9 cellular contexts compared by ENCODE assay signal in genomic region chr18:57437782-57438668, GRCh38. TPM values are rescaled to one million over a fixed set of nuclear protein-coding genes. Genes with fewer than 3 reads are reported as not detected.
DNase-seq lines count a peak whose midpoint lies in the region; ATAC-seq, FAIRE-seq and TF ChIP-seq lines count a peak whose summit lies in the region.
"Had no signal": no experiment of that assay in that cellular context is flagged by ENCODE, and none has a peak within 500 bp of the region (broad histone marks: within the 10 kb centered on the region; RNA-seq: fewer than 3 reads in every experiment).

No MANE protein-coding gene starts in this region.

- BruUV-seq in PC-9 (replicated peaks; lab: Mats Ljungman, UMichigan) (no TSS peak), GM12878 (replicated peaks; lab: Mats Ljungman, UMichigan) (no TSS peak)

- DNase-seq in A549 (ENCODE audit: low read depth in 1 of 2, low spot score in 1 of 2) (peak; percentile 49 to 82), GM13976 (ENCODE audit: low spot score) (peak; percentile 81), PC-9 (peak; percentile 60 to 72), GM12878 (ENCODE audit: low read depth, low spot score) (no peak), kidney (peak; percentile 75), T1000 (lab: John Stamatoyannopoulos, UW) (no peak)
- DNase-seq in stimulated activated CD4-positive, alpha-beta T cell treated with anti-CD3 and anti-CD28 coated beads, Interleukin-4, amount 100 ng/mL, for 1 hour: peak; percentile 59

- POLR2A ChIA-PET in A549 (lab: Yijun Ruan, JAX): no interaction called here
- POLR2A ChIA-PET in PC-9 (lab: Charles Lee; ENCODE audit: unreplicated experiment): no interaction called here
- POLR2A ChIA-PET in GM12878 (lab: Charles Lee): no interaction called here

- H3K9me3 ChIP-seq in A549 (no peaks in the 10 kb centered on the region), PC-9 (ENCODE audit: insufficient read depth, low read depth) (no peaks in the 10 kb centered on the region), GM12878 (replicated peaks; ENCODE audit: control insufficient read depth, insufficient read depth, low read length) (peaks cover 42% of the 10 kb centered on the region), kidney (ENCODE audit: control insufficient read depth in 1 of 2, low read length in 2 of 2) (no peaks in the 10 kb centered on the region)
- H3K9me3 ChIP-seq: neutrophil had no signal

- peak overlapping the region in 1 of 2 experiments; percentile 81; a peak in 4 of 6 replicates for H3K27ac ChIP-seq in A549
- H3K27ac ChIP-seq in PC-9: no peak overlapping the region
- no peak overlapping the region for H3K27ac ChIP-seq in GM12878 (ENCODE audit: control insufficient read depth, insufficient read depth)
- no peak overlapping the region for H3K27ac ChIP-seq in kidney (ENCODE audit: low read depth in 2 of 2, low read length in 2 of 2)
- H3K27ac ChIP-seq: neutrophil had no signal

- H3K4me3 ChIP-seq in A549 (peak overlapping the region; percentile 61), PC-9 (peak overlapping the region; percentile 69), GM12878 (no peak overlapping the region), kidney (ENCODE audit: low read length in 2 of 2) (no peak overlapping the region)

- peaks cover 4% of the 10 kb centered on the region; the same call in 1 of the 2 replicates for H3F3A ChIP-seq in PC-9 (ENCODE audit: insufficient read depth, low read depth)

- H3K9ac ChIP-seq in GM12878 (ENCODE audit: control insufficient read depth, insufficient read depth, low read length) (no peak overlapping the region), kidney (ENCODE audit: low read length in 2 of 2) (no peak overlapping the region)

- WGBS in A549 (ENCODE audit: missing lambda C conversion rate): 3% methylated on average over 38 of the region's 71 CpGs
- WGBS in GM12878 (ENCODE audit: insufficient coverage, insufficient replicate concordance, low lambda C conversion rate, missing lambda C conversion rate): 34% methylated on average over 71 of the region's 71 CpGs

- FAIRE-seq in A549 (lab: Jason Lieb, UNC) (no peak), GM12878 (lab: Jason Lieb, UNC) (no peak), kidney (lab: Jason Lieb, UNC) (no peak)

- RAD21 ChIA-PET in GM12878 (lab: Charles Lee; ENCODE audit: unreplicated experiment): no interaction called here

- H3K4me2 ChIP-seq in A549: peak overlapping the region; percentile 99
- H3K4me2 ChIP-seq in PC-9: peak overlapping the region; percentile 83
- H3K4me2 ChIP-seq in GM12878 (ENCODE audit: control insufficient read depth, insufficient read depth): no peak overlapping the region

- no peak for TF ChIP-seq EP300 in A549 (IDR thresholded peaks at IDR 0.05)
- TF ChIP-seq EP300 in Ishikawa (IDR thresholded peaks at IDR 0.05; ENCODE audit: borderline replicate concordance): no peak; the same call in 1 of the 2 replicates
- no peak for TF ChIP-seq EP300 in GM12878 (IDR thresholded peaks at IDR 0.05; ENCODE audit: borderline replicate concordance in 1 of 2, control insufficient read depth in 1 of 2, low read depth in 2 of 2, low read length in 2 of 2)

- H3K9me2 ChIP-seq in PC-9 (ENCODE audit: insufficient read depth): no peaks in the 10 kb centered on the region

- TF ChIP-seq CTCF in A549 (IDR thresholded peaks at IDR 0.05) (peak; percentile 50), GM13976 (IDR thresholded peaks at IDR 0.05; ENCODE audit: borderline replicate concordance, control extremely low read depth, extremely low read depth, insufficient read depth, missing control alignments) (peak; percentile 18), PC-9 (conservative IDR thresholded peaks at IDR 0.05) (peak; percentile 81), GM12878 (IDR thresholded peaks at IDR 0.05 in 2 of 3, conservative IDR thresholded peaks at IDR 0.05 in 1 of 3; ENCODE audit: control insufficient read depth in 2 of 3, extremely low read depth in 1 of 3, insufficient read depth in 1 of 3, low read depth in 3 of 3, low read length in 3 of 3) (peak; percentile 27 to 51 (median 27); a peak in 3 of 6 replicates), kidney (IDR thresholded peaks at IDR 0.05; ENCODE audit: borderline replicate concordance, extremely low read depth, insufficient read depth) (peak; percentile 33)

- H3K36me3 ChIP-seq in PC-9 (ENCODE audit: low read depth) (no peaks in the 10 kb centered on the region; the same call in 1 of the 2 replicates), GM12878 (ENCODE audit: control insufficient read depth in 2 of 2, insufficient read depth in 2 of 2, low read length in 1 of 2) (no peaks in the 10 kb centered on the region), kidney (ENCODE audit: control insufficient read depth in 1 of 2, insufficient read depth in 2 of 2, low read length in 2 of 2) (no peaks in the 10 kb centered on the region)
- H3K36me3 ChIP-seq: neutrophil had no signal

- SMC1A ChIA-PET in GM12878 (lab: Charles Lee; ENCODE audit: uncharacterized antibody, unreplicated experiment): no interaction called here

- ATAC-seq in A549: peak; percentile 81 to 90
- ATAC-seq in GM12878: peak; percentile 59

- H3K79me2 ChIP-seq in PC-9 (ENCODE audit: low read depth) (peaks cover 35% of the 10 kb centered on the region), GM12878 (ENCODE audit: control insufficient read depth, insufficient read depth, low read length) (no peaks in the 10 kb centered on the region)

- H4K20me1 ChIP-seq in PC-9 (ENCODE audit: insufficient read depth): no peaks in the 10 kb centered on the region
- no peaks in the 10 kb centered on the region for H4K20me1 ChIP-seq in GM12878 (ENCODE audit: control insufficient read depth, insufficient read depth)

- peak; percentile 54 to 61; a peak in 4 of 5 replicates for TF ChIP-seq RAD21 in A549 (conservative IDR thresholded peaks at IDR 0.05 in 1 of 2, IDR thresholded peaks at IDR 0.05 in 1 of 2)
- peak; percentile 66 for TF ChIP-seq RAD21 in Ishikawa (IDR thresholded peaks at IDR 0.05; ENCODE audit: low read depth)
- TF ChIP-seq RAD21 in GM12878 (IDR thresholded peaks at IDR 0.05; ENCODE audit: insufficient read depth, low read depth, low read length): peak; percentile 12; the same call in 1 of the 2 replicates

- H3K27me3 ChIP-seq in PC-9 (ENCODE audit: insufficient read depth, low read depth) (no peaks in the 10 kb centered on the region), GM12878 (replicated peaks in 1 of 2; ENCODE audit: control insufficient read depth in 2 of 2, insufficient read depth in 2 of 2, low read length in 1 of 2) (peaks cover 10 to 46% of the 10 kb centered on the region in 2 experiments)

- intact Hi-C loops in PC-9 (cut with micrococcal nuclease; ENCODE audit: unreplicated experiment) (loop anchor here (2.0 to 10.0 kb wide), 3 partner anchors 223 to 863 kb away; no protein-coding TSS in a partner anchor), GM12878 (cut with micrococcal nuclease; ENCODE audit: unreplicated experiment) (no loop called here), kidney (cut with DNase I) (no loop called here)

- H2AFZ ChIP-seq in PC-9 (peak overlapping the region; percentile 80), GM12878 (ENCODE audit: control insufficient read depth, low read depth, low read length) (no peak overlapping the region)

- peaks cover 8% of the 10 kb centered on the region; the same call in 2 of the 3 replicates for H3K4me1 ChIP-seq in A549
- H3K4me1 ChIP-seq in PC-9 (replicated peaks; ENCODE audit: insufficient read depth): peaks cover 20% of the 10 kb centered on the region
- no peaks in the 10 kb centered on the region for H3K4me1 ChIP-seq in GM12878 (ENCODE audit: control insufficient read depth, insufficient read depth, low read length)
- H3K4me1 ChIP-seq in kidney (ENCODE audit: control insufficient read depth in 1 of 2, insufficient read depth in 1 of 2, low read depth in 1 of 2, low read length in 2 of 2): peaks cover 4 to 24% of the 10 kb centered on the region in 2 donors

- in situ Hi-C loops in GM13976 (cut with MboI; ENCODE audit: low sequenced_read_pairs, unreplicated experiment): loop anchor here (25.0 kb wide), 1 partner anchor 576 kb away; no protein-coding TSS in a partner anchor
- in situ Hi-C loops in GM12878 (cut with MboI): no loop called here

- CTCF ChIA-PET in A549 (lab: Yijun Ruan, JAX) (interaction anchor here (0.7 to 3.1 kb wide), 31 partner anchors 7 to 695 kb away, joined by 3 to 32 read pairs (median 3); no protein-coding TSS in a partner anchor), PC-9 (lab: Charles Lee) (no interaction called here), GM12878 (lab: Yijun Ruan, JAX) (interaction anchor here (0.8 to 1.6 kb wide), 2 partner anchors 413 to 569 kb away, joined by 3 to 4 read pairs; no protein-coding TSS in a partner anchor)

- no peak for TF ChIP-seq POLR2A in A549 (IDR thresholded peaks at IDR 0.05; ENCODE audit: low read length)
- TF ChIP-seq POLR2A in GM12878 (IDR thresholded peaks at IDR 0.05; ENCODE audit: low read depth, low read length): no peak

TF ChIP-seq in Ishikawa, 13 proteins besides CTCF, POLR2A, EP300 and RAD21 (continues in another document):
- TF ChIP-seq TAF1 (IDR thresholded peaks at IDR 0.05; ENCODE audit: low read depth) (no peak), CEBPB (IDR thresholded peaks at IDR 0.05) (no peak)

TF ChIP-seq in GM12878, 131 proteins besides CTCF, POLR2A, EP300 and RAD21 (continues in another document):
- no peak for TF ChIP-seq FOXK2 (IDR thresholded peaks at IDR 0.05)

RNA-seq across cellular contexts. Expression of gene ONECUT2, which starts 2.9 kb away (rescaled TPM):
- polyA plus RNA-seq in A549 (2011; rRNA removed) (0.62 and 0.73 TPM in 2 replicates), A549 (2017; fragmentation: RNase III; extraction: RNeasy Plus Mini Kit Qiagen cat#74134 plus additional on column Dnase treatment) (0.32 to 0.47 TPM (median 0.45 TPM) in 3 replicates), GM12878 (2011; rRNA removed) (not detected in 2 replicates), GM12878 (2014; fragmentation: Illumina TruSeq; extraction: Trizol) (not detected in 2 replicates), GM12878 (2014; fragmentation: Nextera tagmentation; extraction: Ambion mirVana) (not detected), GM12878 (2014; rRNA removed) (not detected in 2 replicates), GM12878 (2016; fragmentation: Nextera tagmentation; extraction: Ambion mirVana) (under 1 TPM in 1 of 2 experiments, not detected in 1; 0.01 TPM), kidney (ENCODE audit: insufficient read depth, low read depth, low replicate concordance) (0.02 TPM)
- polyA plus RNA-seq in A549 (2012; cell fraction: cytosol; rRNA removed): 0.08 and 0.10 TPM in 2 replicates
- 0.16 and 0.19 TPM in 2 replicates for polyA plus RNA-seq in A549 (2012; cell fraction: nucleus; rRNA removed)
- 0.91 and 1.6 TPM in 2 replicates for polyA minus RNA-seq in A549 (2011; rRNA and poly(A)+ RNA removed)
- total RNA-seq in PC-9 (2021) (0.35 and 0.40 TPM in 2 replicates), GM12878 (2014; rRNA removed) (not detected in 2 replicates), GM12878 (2014; rRNA removed; fragmentation: Illumina TruSeq; extraction: Trizol) (not detected in 2 replicates), GM12878 (2021) (0.03 TPM in 2 replicates), kidney (0.22 TPM)
- not detected in 2 replicates for total RNA-seq in GM12878 (2013; cell fraction: nucleolus; rRNA removed)
- polyA plus RNA-seq in GM12878 (2011; ENCODE audit: low read depth): not detected
- polyA plus RNA-seq in GM12878 (2011; cell fraction: cytosol; rRNA removed): not detected in 2 replicates
- not detected in 2 replicates for polyA plus RNA-seq in GM12878 (2011; cell fraction: nucleus; rRNA removed)
- not detected in 2 replicates for polyA plus RNA-seq in GM12878 (2012)
- polyA minus RNA-seq in GM12878 (2011; rRNA and poly(A)+ RNA removed): not detected in 2 replicates
- polyA minus RNA-seq in GM12878 (2011; cell fraction: cytosol; rRNA and poly(A)+ RNA removed): not detected in 2 replicates
- polyA minus RNA-seq in GM12878 (2011; cell fraction: nucleus; rRNA and poly(A)+ RNA removed): not detected in 2 replicates

Comparison
In these comparisons a context has a peak if more than half of its experiments do, and no peak if none do; other contexts are left out.
1. DNase-seq: peak in A549 (2 of 2), GM13976 (single experiment), PC-9 (2 of 2), kidney (single experiment) and stimulated activated CD4-positive, alpha-beta T cell treated with anti-CD3 and anti-CD28 coated beads, Interleukin-4, amount 100 ng/mL, for 1 hour (single experiment); none in GM12878 (single experiment) and T1000 (single experiment).
2. H3K4me3 ChIP-seq: peak in A549 (single experiment) and PC-9 (single experiment); none in GM12878 (single experiment) and kidney (0 of 2).
3. CTCF ChIP-seq: peak in every context shown above with its lines; median percentile 81 in PC-9; 50 in A549; 33 in kidney; 27 in GM12878; 18 in GM13976.
4. Of the 24 proteins assayed by ChIP-seq in both GM12878 and A549: peak only in GM12878: none; only in A549: HDAC2, MAX and SMC3; in both: CTCF and RAD21; in neither: 19.